In the genomic region with DNA sequence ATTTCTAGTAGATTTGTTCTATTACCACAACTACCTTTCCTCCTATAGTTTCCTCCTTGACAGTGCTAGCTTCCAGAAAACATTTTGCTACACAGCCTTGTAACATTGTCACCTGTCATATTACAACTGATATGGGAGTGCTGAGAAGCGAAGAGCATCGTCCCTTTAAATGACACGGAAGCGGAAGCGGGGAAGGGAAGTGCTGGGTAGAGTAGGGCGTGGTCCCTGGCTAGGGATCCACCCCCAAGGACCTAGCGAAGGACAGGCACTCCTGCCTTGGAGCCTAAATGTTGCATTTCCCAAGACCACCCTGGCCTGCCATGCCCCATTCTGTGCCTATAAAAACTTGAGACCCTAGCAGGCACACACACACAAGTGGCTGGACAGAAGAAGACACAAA, we compare ENCODE assay signal across 1 cellular context.
TF ChIP-seq lines count a peak whose summit lies in the region.

No MANE protein-coding gene starts in this region.

TF ChIP-seq in GM23338, 12 proteins besides CTCF, POLR2A, EP300 and RAD21 (continued from another document):
- TF ChIP-seq, protein P1, sequence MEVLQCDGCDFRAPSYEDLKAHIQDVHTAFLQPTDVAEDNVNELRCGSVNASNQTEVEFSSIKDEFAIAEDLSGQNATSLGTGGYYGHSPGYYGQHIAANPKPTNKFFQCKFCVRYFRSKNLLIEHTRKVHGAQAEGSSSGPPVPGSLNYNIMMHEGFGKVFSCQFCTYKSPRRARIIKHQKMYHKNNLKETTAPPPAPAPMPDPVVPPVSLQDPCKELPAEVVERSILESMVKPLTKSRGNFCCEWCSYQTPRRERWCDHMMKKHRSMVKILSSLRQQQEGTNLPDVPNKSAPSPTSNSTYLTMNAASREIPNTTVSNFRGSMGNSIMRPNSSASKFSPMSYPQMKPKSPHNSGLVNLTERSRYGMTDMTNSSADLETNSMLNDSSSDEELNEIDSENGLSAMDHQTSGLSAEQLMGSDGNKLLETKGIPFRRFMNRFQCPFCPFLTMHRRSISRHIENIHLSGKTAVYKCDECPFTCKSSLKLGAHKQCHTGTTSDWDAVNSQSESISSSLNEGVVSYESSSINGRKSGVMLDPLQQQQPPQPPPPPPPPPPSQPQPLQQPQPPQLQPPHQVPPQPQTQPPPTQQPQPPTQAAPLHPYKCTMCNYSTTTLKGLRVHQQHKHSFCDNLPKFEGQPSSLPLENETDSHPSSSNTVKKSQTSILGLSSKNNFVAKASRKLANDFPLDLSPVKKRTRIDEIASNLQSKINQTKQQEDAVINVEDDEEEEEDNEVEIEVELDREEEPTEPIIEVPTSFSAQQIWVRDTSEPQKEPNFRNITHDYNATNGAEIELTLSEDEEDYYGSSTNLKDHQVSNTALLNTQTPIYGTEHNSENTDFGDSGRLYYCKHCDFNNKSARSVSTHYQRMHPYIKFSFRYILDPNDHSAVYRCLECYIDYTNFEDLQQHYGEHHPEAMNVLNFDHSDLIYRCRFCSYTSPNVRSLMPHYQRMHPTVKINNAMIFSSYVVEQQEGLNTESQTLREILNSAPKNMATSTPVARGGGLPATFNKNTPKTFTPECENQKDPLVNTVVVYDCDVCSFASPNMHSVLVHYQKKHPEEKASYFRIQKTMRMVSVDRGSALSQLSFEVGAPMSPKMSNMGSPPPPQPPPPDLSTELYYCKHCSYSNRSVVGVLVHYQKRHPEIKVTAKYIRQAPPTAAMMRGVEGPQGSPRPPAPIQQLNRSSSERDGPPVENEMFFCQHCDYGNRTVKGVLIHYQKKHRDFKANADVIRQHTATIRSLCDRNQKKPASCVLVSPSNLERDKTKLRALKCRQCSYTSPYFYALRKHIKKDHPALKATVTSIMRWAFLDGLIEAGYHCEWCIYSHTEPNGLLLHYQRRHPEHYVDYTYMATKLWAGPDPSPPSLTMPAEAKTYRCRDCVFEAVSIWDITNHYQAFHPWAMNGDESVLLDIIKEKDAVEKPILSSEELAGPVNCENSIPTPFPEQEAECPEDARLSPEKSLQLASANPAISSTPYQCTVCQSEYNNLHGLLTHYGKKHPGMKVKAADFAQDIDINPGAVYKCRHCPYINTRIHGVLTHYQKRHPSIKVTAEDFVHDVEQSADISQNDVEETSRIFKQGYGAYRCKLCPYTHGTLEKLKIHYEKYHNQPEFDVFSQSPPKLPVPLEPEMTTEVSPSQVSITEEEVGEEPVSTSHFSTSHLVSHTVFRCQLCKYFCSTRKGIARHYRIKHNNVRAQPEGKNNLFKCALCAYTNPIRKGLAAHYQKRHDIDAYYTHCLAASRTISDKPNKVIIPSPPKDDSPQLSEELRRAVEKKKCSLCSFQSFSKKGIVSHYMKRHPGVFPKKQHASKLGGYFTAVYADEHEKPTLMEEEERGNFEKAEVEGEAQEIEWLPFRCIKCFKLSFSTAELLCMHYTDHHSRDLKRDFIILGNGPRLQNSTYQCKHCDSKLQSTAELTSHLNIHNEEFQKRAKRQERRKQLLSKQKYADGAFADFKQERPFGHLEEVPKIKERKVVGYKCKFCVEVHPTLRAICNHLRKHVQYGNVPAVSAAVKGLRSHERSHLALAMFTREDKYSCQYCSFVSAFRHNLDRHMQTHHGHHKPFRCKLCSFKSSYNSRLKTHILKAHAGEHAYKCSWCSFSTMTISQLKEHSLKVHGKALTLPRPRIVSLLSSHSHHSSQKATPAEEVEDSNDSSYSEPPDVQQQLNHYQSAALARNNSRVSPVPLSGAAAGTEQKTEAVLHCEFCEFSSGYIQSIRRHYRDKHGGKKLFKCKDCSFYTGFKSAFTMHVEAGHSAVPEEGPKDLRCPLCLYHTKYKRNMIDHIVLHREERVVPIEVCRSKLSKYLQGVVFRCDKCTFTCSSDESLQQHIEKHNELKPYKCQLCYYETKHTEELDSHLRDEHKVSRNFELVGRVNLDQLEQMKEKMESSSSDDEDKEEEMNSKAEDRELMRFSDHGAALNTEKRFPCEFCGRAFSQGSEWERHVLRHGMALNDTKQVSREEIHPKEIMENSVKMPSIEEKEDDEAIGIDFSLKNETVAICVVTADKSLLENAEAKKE (CRISPR knock-in tag; IDR thresholded peaks at IDR 0.05), result no peak
- no peak for TF ChIP-seq POLR2AphosphoS5 (IDR thresholded peaks at IDR 0.05; ENCODE audit: low read depth)
- TF ChIP-seq STAT1 (IDR thresholded peaks at IDR 0.05; ENCODE audit: unreplicated experiment), result no peak
- no peak for TF ChIP-seq ZNF114 (CRISPR knock-in tag; IDR thresholded peaks at IDR 0.05)
- TF ChIP-seq EZH2 (IDR thresholded peaks at IDR 0.05; ENCODE audit: low read depth, unreplicated experiment), result no peak
- no peak for TF ChIP-seq CREB1 (CRISPR knock-in tag; IDR thresholded peaks at IDR 0.05; ENCODE audit: low read depth)
- TF ChIP-seq JUNB (IDR thresholded peaks at IDR 0.05; ENCODE audit: unreplicated experiment), result no peak
- TF ChIP-seq, protein P2, sequence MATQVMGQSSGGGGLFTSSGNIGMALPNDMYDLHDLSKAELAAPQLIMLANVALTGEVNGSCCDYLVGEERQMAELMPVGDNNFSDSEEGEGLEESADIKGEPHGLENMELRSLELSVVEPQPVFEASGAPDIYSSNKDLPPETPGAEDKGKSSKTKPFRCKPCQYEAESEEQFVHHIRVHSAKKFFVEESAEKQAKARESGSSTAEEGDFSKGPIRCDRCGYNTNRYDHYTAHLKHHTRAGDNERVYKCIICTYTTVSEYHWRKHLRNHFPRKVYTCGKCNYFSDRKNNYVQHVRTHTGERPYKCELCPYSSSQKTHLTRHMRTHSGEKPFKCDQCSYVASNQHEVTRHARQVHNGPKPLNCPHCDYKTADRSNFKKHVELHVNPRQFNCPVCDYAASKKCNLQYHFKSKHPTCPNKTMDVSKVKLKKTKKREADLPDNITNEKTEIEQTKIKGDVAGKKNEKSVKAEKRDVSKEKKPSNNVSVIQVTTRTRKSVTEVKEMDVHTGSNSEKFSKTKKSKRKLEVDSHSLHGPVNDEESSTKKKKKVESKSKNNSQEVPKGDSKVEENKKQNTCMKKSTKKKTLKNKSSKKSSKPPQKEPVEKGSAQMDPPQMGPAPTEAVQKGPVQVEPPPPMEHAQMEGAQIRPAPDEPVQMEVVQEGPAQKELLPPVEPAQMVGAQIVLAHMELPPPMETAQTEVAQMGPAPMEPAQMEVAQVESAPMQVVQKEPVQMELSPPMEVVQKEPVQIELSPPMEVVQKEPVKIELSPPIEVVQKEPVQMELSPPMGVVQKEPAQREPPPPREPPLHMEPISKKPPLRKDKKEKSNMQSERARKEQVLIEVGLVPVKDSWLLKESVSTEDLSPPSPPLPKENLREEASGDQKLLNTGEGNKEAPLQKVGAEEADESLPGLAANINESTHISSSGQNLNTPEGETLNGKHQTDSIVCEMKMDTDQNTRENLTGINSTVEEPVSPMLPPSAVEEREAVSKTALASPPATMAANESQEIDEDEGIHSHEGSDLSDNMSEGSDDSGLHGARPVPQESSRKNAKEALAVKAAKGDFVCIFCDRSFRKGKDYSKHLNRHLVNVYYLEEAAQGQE (IDR thresholded peaks at IDR 0.05; ENCODE audit: unreplicated experiment), result no peak
- TF ChIP-seq EZH2phosphoT487 (IDR thresholded peaks at IDR 0.05; ENCODE audit: unreplicated experiment), result no peak
- TF ChIP-seq, protein P3, sequence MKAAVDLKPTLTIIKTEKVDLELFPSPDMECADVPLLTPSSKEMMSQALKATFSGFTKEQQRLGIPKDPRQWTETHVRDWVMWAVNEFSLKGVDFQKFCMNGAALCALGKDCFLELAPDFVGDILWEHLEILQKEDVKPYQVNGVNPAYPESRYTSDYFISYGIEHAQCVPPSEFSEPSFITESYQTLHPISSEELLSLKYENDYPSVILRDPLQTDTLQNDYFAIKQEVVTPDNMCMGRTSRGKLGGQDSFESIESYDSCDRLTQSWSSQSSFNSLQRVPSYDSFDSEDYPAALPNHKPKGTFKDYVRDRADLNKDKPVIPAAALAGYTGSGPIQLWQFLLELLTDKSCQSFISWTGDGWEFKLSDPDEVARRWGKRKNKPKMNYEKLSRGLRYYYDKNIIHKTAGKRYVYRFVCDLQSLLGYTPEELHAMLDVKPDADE (IDR thresholded peaks at IDR 0.05), result no peak
- TF ChIP-seq ZNF331 (CRISPR knock-in tag; IDR thresholded peaks at IDR 0.05; ENCODE audit: low read depth), result no peak
